Comparison of ENCODE assay signal across 10 cellular contexts in genomic region chr18:63974991-63975390, GRCh38. TPM values are rescaled to one million over a fixed set of nuclear protein-coding genes. Genes with fewer than 3 reads are reported as not detected.
DNase-seq lines count a peak whose midpoint lies in the region; ATAC-seq and TF ChIP-seq lines count a peak whose summit lies in the region.
"Had no signal": no experiment of that assay in that cellular context is flagged by ENCODE, and none has a peak within 500 bp of the region (broad histone marks: within the 10 kb centered on the region; RNA-seq: fewer than 3 reads in every experiment).

No MANE protein-coding gene starts in this region.

- 0 out of 2 replicates have a peak, but pooled peaks cover 3% of the 10 kb centered on the region for H3K27me3 ChIP-seq in OCI-LY1 (ENCODE audit: insufficient read depth, low read length)
- H3K27me3 ChIP-seq in foreskin keratinocyte = no peaks in the 10 kb centered on the region

- peaks cover 13% of the 10 kb centered on the region for H3K27me3 Mint-ChIP-seq in T-helper 17 cell
- H3K27me3 Mint-ChIP-seq: activated naive CD4-positive, alpha-beta T cell treated with anti-CD3 and anti-CD28 coated beads, Interleukin-2, amount 50 U/mL, for 24 hours had no signal

- ATAC-seq in foreskin keratinocyte (no peak), GM21360 (IDR thresholded peaks at IDR 0.05; ENCODE audit: unreplicated experiment) (no peak), HG02885 (IDR thresholded peaks at IDR 0.05; ENCODE audit: poor library complexity, unreplicated experiment) (no peak), T-helper 17 cell (no peak)

- H3K36me3 ChIP-seq in OCI-LY1 (ENCODE audit: insufficient read depth, low read length) = no peaks in the 10 kb centered on the region

- no peaks in the 10 kb centered on the region for H3F3A ChIP-seq in OCI-LY1 (ENCODE audit: insufficient read depth, low read length)

- H3K4me1 ChIP-seq in OCI-LY1 (ENCODE audit: insufficient read depth, low read length, severe bottlenecking) (no peaks in the 10 kb centered on the region), foreskin keratinocyte (no peaks in the 10 kb centered on the region)

- no peaks in the 10 kb centered on the region for H3K79me2 ChIP-seq in OCI-LY1 (ENCODE audit: insufficient read depth, low read length)

- no peak overlapping the region for H3K9ac ChIP-seq in OCI-LY1 (ENCODE audit: low read length)

- H4K20me1 ChIP-seq in OCI-LY1 (ENCODE audit: insufficient read depth, low read length) = no peaks in the 10 kb centered on the region

- H3K36me3 Mint-ChIP-seq in T-helper 17 cell (ENCODE audit: low read depth) = no peaks in the 10 kb centered on the region
- H3K36me3 Mint-ChIP-seq: activated naive CD4-positive, alpha-beta T cell treated with anti-CD3 and anti-CD28 coated beads, Interleukin-2, amount 50 U/mL, for 24 hours had no signal

- H3K4me2 ChIP-seq in OCI-LY1 (ENCODE audit: low read length) = no peak overlapping the region

- no peak overlapping the region for H2AFZ ChIP-seq in OCI-LY1 (ENCODE audit: low read length)

- no peaks in the 10 kb centered on the region for H3K9me3 ChIP-seq in OCI-LY1 (ENCODE audit: low read length)
- H3K9me3 ChIP-seq in T-helper 17 cell (ENCODE audit: control insufficient read depth, low read length, poor library complexity, severe bottlenecking) = no peaks in the 10 kb centered on the region

- TF ChIP-seq CTCF in GM12873 (IDR thresholded peaks at IDR 0.05; ENCODE audit: insufficient read depth, low read depth, low read length, missing control alignments) (peak; percentile 35), OCI-LY1 (IDR thresholded peaks at IDR 0.05; ENCODE audit: low read length) (peak; percentile 39; the same call in 1 of the 2 replicates), foreskin keratinocyte (conservative IDR thresholded peaks at IDR 0.05) (peak; percentile 60)

- H3K4me3 Mint-ChIP-seq in T-helper 17 cell = no peak overlapping the region
- H3K4me3 Mint-ChIP-seq: activated naive CD4-positive, alpha-beta T cell treated with anti-CD3 and anti-CD28 coated beads, Interleukin-2, amount 50 U/mL, for 24 hours had no signal

- H3K4me3 ChIP-seq in OCI-LY1 (ENCODE audit: low read depth, low read length, poor library complexity, severe bottlenecking) = no peak overlapping the region
- H3K4me3 ChIP-seq: skin epidermis had no signal

- H3K9me2 ChIP-seq in OCI-LY1 (ENCODE audit: low read depth, low read length) = no peaks in the 10 kb centered on the region

- H3K27ac ChIP-seq in OCI-LY1 (ENCODE audit: low read depth, low read length, poor library complexity, severe bottlenecking) (no peak overlapping the region), foreskin keratinocyte (no peak overlapping the region)

- DNase-seq in AG20443 (ENCODE audit: low spot score) (peak; percentile 25), foreskin keratinocyte (peak in 1 of 2 donors; percentile 40), germinal center (ENCODE audit: low spot score) (no peak), T-helper 17 cell (no peak)

- no peak overlapping the region for H3K27ac Mint-ChIP-seq in T-helper 17 cell
- H3K27ac Mint-ChIP-seq: activated naive CD4-positive, alpha-beta T cell treated with anti-CD3 and anti-CD28 coated beads, Interleukin-2, amount 50 U/mL, for 24 hours had no signal

- peaks cover 18% of the 10 kb centered on the region for H3K4me1 Mint-ChIP-seq in T-helper 17 cell

RNA-seq across cellular contexts. Expression of gene SERPINB8, which starts 5.1 kb away (rescaled TPM):
- total RNA-seq in foreskin keratinocyte = 37.8 and 39.4 TPM in 2 replicates
- polyA plus RNA-seq in foreskin keratinocyte = 25.3 and 29.0 TPM in 2 replicates
- 10 to 100 TPM in 1 of 2 donors, 1 to 10 TPM in 1; 6.7 to 15.3 TPM for total RNA-seq in T-helper 17 cell

RNA-seq across cellular contexts. Expression of gene HMSD, which starts 25.9 kb away (rescaled TPM):
- total RNA-seq in foreskin keratinocyte = 8.9 and 9.6 TPM in 2 replicates
- 9.0 and 10.7 TPM in 2 replicates for polyA plus RNA-seq in foreskin keratinocyte
- total RNA-seq in T-helper 17 cell = not detected
